Comparison of ENCODE assay signal across 22 cellular contexts in the genomic region with DNA sequence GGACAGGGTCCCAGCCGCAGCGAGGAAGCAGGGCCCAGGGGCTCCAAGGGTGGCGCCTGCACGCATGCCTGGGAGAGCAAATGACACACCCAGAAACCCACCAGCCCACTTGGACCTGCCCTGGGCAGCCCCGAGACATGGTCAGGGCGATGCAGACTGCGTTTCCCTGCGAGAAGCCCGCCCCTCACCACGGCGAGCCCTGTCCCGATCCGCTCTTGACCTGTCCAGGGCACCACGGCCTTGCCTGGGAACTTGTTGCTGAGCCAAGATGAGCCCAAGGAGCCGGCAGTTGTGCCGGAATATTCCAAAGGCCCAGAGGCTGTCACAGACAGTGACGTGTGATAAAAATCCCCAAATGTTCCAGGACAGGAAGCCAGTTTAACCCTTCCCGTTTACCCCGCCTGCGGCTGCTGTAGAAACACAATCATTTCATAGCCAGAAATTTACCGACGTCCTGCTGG.
DNase-seq lines count a peak whose midpoint lies in the region; ATAC-seq and TF ChIP-seq lines count a peak whose summit lies in the region.
"Had no signal": no experiment of that assay in that cellular context is flagged by ENCODE, and none has a peak within 500 bp of the region (broad histone marks: within the 10 kb centered on the region; RNA-seq: fewer than 3 reads in every experiment).

No MANE protein-coding gene starts in this region.

- no peak overlapping the region for H2AFZ ChIP-seq in MM.1S (ENCODE audit: low read length)
- H2AFZ ChIP-seq: GM23248 had no signal

- H3K27me3 Mint-ChIP-seq in CD14-positive monocyte (ENCODE audit: low read depth in 3 of 3) (peaks cover 0 to 3% (median 0%) of the 10 kb centered on the region in 3 donors), neural crest cell (ENCODE audit: low read depth) (no peaks in the 10 kb centered on the region)
- H3K27me3 Mint-ChIP-seq in dendritic cell treated with granulocyte-macrophage colony-stimulating factor and Interleukin-4, amounts not matched to agents 40 ng/mL and 50 ng/mL, for 4 days, result peaks cover 8% of the 10 kb centered on the region
- H3K27me3 Mint-ChIP-seq: CD4-positive, CD25-positive, alpha-beta regulatory T cell; stimulated activated naive CD8-positive, alpha-beta T cell treated with anti-CD3 and anti-CD28 coated beads, Interleukin-15, Interleukin-2, amounts not matched to agents 100 ng/mL and 50 ng/mL, for 24 hours had no signal

- H3K4me2 ChIP-seq in MM.1S (ENCODE audit: low read depth, low read length), result no peak overlapping the region

- H3K4me3 Mint-ChIP-seq in CD14-positive monocyte, result no peak overlapping the region
- no peak overlapping the region for H3K4me3 Mint-ChIP-seq in dendritic cell treated with granulocyte-macrophage colony-stimulating factor and Interleukin-4, amounts not matched to agents 40 ng/mL and 50 ng/mL, for 4 days
- no peak overlapping the region for H3K4me3 Mint-ChIP-seq in neural crest cell
- H3K4me3 Mint-ChIP-seq: CD4-positive, CD25-positive, alpha-beta regulatory T cell; immature natural killer cell; stimulated activated naive CD8-positive, alpha-beta T cell treated with anti-CD3 and anti-CD28 coated beads, Interleukin-15, Interleukin-2, amounts not matched to agents 100 ng/mL and 50 ng/mL, for 24 hours had no signal

- ATAC-seq in GM19035 (IDR thresholded peaks at IDR 0.05; ENCODE audit: unreplicated experiment), result no peak
- ATAC-seq: Panc1 had no signal

- H4K20me1 ChIP-seq in MM.1S (ENCODE audit: insufficient read depth, low read length), result no peaks in the 10 kb centered on the region

- peaks cover 0 to 8% (median 2%) of the 10 kb centered on the region in 7 donors for H3K9me3 Mint-ChIP-seq in CD14-positive monocyte
- no peaks in the 10 kb centered on the region for H3K9me3 Mint-ChIP-seq in dendritic cell treated with granulocyte-macrophage colony-stimulating factor and Interleukin-4, amounts not matched to agents 40 ng/mL and 50 ng/mL, for 4 days
- H3K9me3 Mint-ChIP-seq in neural crest cell, result no peaks in the 10 kb centered on the region
- H3K9me3 Mint-ChIP-seq: CD4-positive, CD25-positive, alpha-beta regulatory T cell; immature natural killer cell; stimulated activated naive CD8-positive, alpha-beta T cell treated with anti-CD3 and anti-CD28 coated beads, Interleukin-15, Interleukin-2, amounts not matched to agents 100 ng/mL and 50 ng/mL, for 24 hours had no signal

- intact Hi-C loops in CD14-positive monocyte (cut with micrococcal nuclease), result no loop called here
- intact Hi-C loops in dendritic cell treated with granulocyte-macrophage colony-stimulating factor and Interleukin-4, amounts not matched to agents 40 ng/mL and 50 ng/mL, for 4 days (cut with micrococcal nuclease), result no loop called here

- no peak overlapping the region for H3K9ac ChIP-seq in MM.1S (ENCODE audit: low read length)
- H3K9ac ChIP-seq: GM23248 had no signal

- peaks cover 14% of the 10 kb centered on the region for H3F3A ChIP-seq in MM.1S (ENCODE audit: insufficient read depth, low read length)

- no peaks in the 10 kb centered on the region for H3K9me3 ChIP-seq in right atrium auricular region
- H3K9me3 ChIP-seq in MM.1S (replicated peaks; ENCODE audit: insufficient read depth, low read length), result no peaks in the 10 kb centered on the region

- H3K36me3 Mint-ChIP-seq in CD14-positive monocyte, result no peaks in the 10 kb centered on the region
- H3K36me3 Mint-ChIP-seq in dendritic cell treated with granulocyte-macrophage colony-stimulating factor and Interleukin-4, amounts not matched to agents 40 ng/mL and 50 ng/mL, for 4 days (ENCODE audit: low read depth), result no peaks in the 10 kb centered on the region
- H3K36me3 Mint-ChIP-seq in neural crest cell (ENCODE audit: low read depth), result no peaks in the 10 kb centered on the region
- H3K36me3 Mint-ChIP-seq: CD4-positive, CD25-positive, alpha-beta regulatory T cell; immature natural killer cell had no signal

- H3K27me3 ChIP-seq in right atrium auricular region, result no peaks in the 10 kb centered on the region
- H3K27me3 ChIP-seq in MM.1S (replicated peaks; ENCODE audit: insufficient read depth, low read length), result no peaks in the 10 kb centered on the region

- DNase-seq in CD14-positive monocyte (ENCODE audit: low spot score), result no peak
- no peak for DNase-seq in right atrium auricular region (ENCODE audit: low spot score)
- no peak for DNase-seq in neural crest cell (ENCODE audit: low read depth, low spot score)
- no peak for DNase-seq in dedifferentiated amniotic fluid mesenchymal stem cell (ENCODE audit: extremely low spot score)
- no peak for DNase-seq in MM.1S
- no peak for DNase-seq in coronary artery (ENCODE audit: low spot score)
- DNase-seq: ACHN; activated CD4-positive, alpha-beta T cell treated with anti-CD3 and anti-CD28 coated beads, Interleukin-2, amount 50 U/mL, for 1 hour; activated CD8-positive, alpha-beta memory T cell treated with anti-CD3 and anti-CD28 coated beads, Interleukin-2, amount 50 U/mL, for 48 hours; amniotic stem cell; CD4-positive, CD25-positive, alpha-beta regulatory T cell; DND-41; GM23248; immature natural killer cell; NCI-H1694 treated with DMSO at 0.1 percent for 48 hours; NCI-H226; retina; stimulated activated CD4-positive, alpha-beta T cell treated with anti-CD3 and anti-CD28 coated beads, Interleukin-1b, Interleukin-23, amount 100 ng/mL, for 48 hours had no signal

- H3K4me3 ChIP-seq in right atrium auricular region, result no peak overlapping the region
- H3K4me3 ChIP-seq in MM.1S (ENCODE audit: low read length), result no peak overlapping the region
- H3K4me3 ChIP-seq in coronary artery, result no peak overlapping the region
- H3K4me3 ChIP-seq: GM23248 had no signal

- H3K9me2 ChIP-seq in MM.1S (replicated peaks; ENCODE audit: insufficient read depth, low read length), result no peaks in the 10 kb centered on the region

- peak overlapping the region in 5 of 7 donors; percentile 30 to 76 (median 43) for H3K27ac Mint-ChIP-seq in CD14-positive monocyte
- H3K27ac Mint-ChIP-seq in dendritic cell treated with granulocyte-macrophage colony-stimulating factor and Interleukin-4, amounts not matched to agents 40 ng/mL and 50 ng/mL, for 4 days, result peak overlapping the region; percentile 35
- peak overlapping the region; percentile 38 for H3K27ac Mint-ChIP-seq in neural crest cell (ENCODE audit: unreplicated experiment)
- H3K27ac Mint-ChIP-seq: immature natural killer cell; stimulated activated naive CD8-positive, alpha-beta T cell treated with anti-CD3 and anti-CD28 coated beads, Interleukin-15, Interleukin-2, amounts not matched to agents 100 ng/mL and 50 ng/mL, for 24 hours had no signal

- peaks cover 41% of the 10 kb centered on the region for H3K4me1 Mint-ChIP-seq in CD14-positive monocyte
- peaks cover 37% of the 10 kb centered on the region for H3K4me1 Mint-ChIP-seq in dendritic cell treated with granulocyte-macrophage colony-stimulating factor and Interleukin-4, amounts not matched to agents 40 ng/mL and 50 ng/mL, for 4 days (ENCODE audit: low read depth)
- H3K4me1 Mint-ChIP-seq in neural crest cell, result peaks cover 5% of the 10 kb centered on the region
- H3K4me1 Mint-ChIP-seq: immature natural killer cell had no signal

- TF ChIP-seq CTCF in CD14-positive monocyte (IDR thresholded peaks at IDR 0.05), result no peak
- TF ChIP-seq CTCF in right atrium auricular region (IDR thresholded peaks at IDR 0.05), result no peak
- TF ChIP-seq CTCF in neural crest cell (conservative IDR thresholded peaks at IDR 0.05), result no peak
- TF ChIP-seq CTCF in MM.1S (IDR thresholded peaks at IDR 0.05; ENCODE audit: low read length), result no peak
- TF ChIP-seq CTCF in coronary artery (IDR thresholded peaks at IDR 0.05), result no peak

- H3K4me1 ChIP-seq in right atrium auricular region (peaks cover 0 to 15% of the 10 kb centered on the region in 2 donors), MM.1S (ENCODE audit: low read length) (peaks cover 15% of the 10 kb centered on the region)

- peak overlapping the region; percentile 40 to 59 for H3K27ac ChIP-seq in right atrium auricular region
- H3K27ac ChIP-seq in MM.1S (ENCODE audit: low read length), result no peak overlapping the region
- H3K27ac ChIP-seq in coronary artery, result peak overlapping the region in 1 of 2 donors; percentile 29
- H3K27ac ChIP-seq: GM23248 had no signal

- H3K36me3 ChIP-seq in right atrium auricular region (no peaks in the 10 kb centered on the region), MM.1S (replicated peaks; ENCODE audit: insufficient read depth, low read length) (no peaks in the 10 kb centered on the region)

- H3K79me2 ChIP-seq in MM.1S (ENCODE audit: low read length), result no peaks in the 10 kb centered on the region
